Comparison of ENCODE assay signal across 8 cellular contexts in the genomic region with DNA sequence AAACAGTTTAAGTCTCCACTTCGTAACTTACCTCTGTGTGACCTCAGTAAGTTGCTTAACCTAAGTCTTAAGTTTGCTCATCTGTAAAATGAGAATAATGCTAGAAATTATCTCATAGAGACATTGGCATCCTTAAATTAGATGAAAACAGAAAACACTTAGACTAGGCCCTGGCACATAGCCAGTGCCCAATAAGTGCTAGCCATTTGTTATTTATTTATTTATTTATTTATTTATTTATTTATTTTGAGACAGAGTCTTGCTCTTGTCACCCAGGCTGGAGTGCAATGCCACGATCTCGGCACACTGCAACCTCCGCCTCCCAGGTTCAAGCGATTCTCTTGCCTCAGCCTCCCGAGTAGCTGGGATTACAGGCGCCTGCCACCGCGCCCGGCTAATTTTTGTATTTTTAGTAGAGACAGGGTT. TPM values are rescaled to one million over a fixed set of nuclear protein-coding genes. Genes with fewer than 3 reads are reported as not detected.
DNase-seq lines count a peak whose midpoint lies in the region; ATAC-seq and TF ChIP-seq lines count a peak whose summit lies in the region.
"Not testable (repeated sequence)": the region's sequence is repeated elsewhere in the genome, so short reads cannot be mapped to it uniquely, and the experiment has no call there.

No MANE protein-coding gene starts in this region.

- H3K9me3 ChIP-seq in CD4-positive, alpha-beta T cell (ENCODE audit: control insufficient read depth, low read length); mammary epithelial cell (replicated peaks; ENCODE audit: insufficient read depth, low read length); muscle layer of duodenum (ENCODE audit: control insufficient read depth in 1 of 2, low read length in 2 of 2); sigmoid colon; thymus (ENCODE audit: control insufficient read depth): not testable (repeated sequence)

- dilution Hi-C loops in mammary epithelial cell (cut with HindIII; ENCODE audit: low sequenced_read_pairs): not testable (repeated sequence)

- H3K4me2 ChIP-seq in mammary epithelial cell (ENCODE audit: insufficient read depth, low read depth, low read length): peak overlapping the region; percentile 94

- not testable (repeated sequence) for TF ChIP-seq EP300 in sigmoid colon (IDR thresholded peaks at IDR 0.05)

- in situ Hi-C loops in mammary epithelial cell (cut with MboI; ENCODE audit: low sequenced_read_pairs in 2 of 2): not testable (repeated sequence)

- H3K4me1 ChIP-seq in mammary epithelial cell (ENCODE audit: insufficient read depth, low read length) (peaks cover 64% of the 10 kb centered on the region), muscle layer of duodenum (ENCODE audit: control insufficient read depth in 1 of 2, insufficient read depth in 2 of 2, low read length in 2 of 2) (peaks cover 47 to 65% of the 10 kb centered on the region in 2 donors), sigmoid colon (peaks cover 0 to 80% (median 76%) of the 10 kb centered on the region in 4 donors), thymus (ENCODE audit: control insufficient read depth, insufficient read depth, low read length) (peaks cover 42% of the 10 kb centered on the region)

- H2AFZ ChIP-seq in mammary epithelial cell (ENCODE audit: low read depth, low read length): not testable (repeated sequence)

- not testable (repeated sequence) for H4K20me1 ChIP-seq in mammary epithelial cell (ENCODE audit: insufficient read depth, low read length)

- peak overlapping the region; percentile 96 for H3K27ac ChIP-seq in CD4-positive, alpha-beta T cell (ENCODE audit: low read depth, low read length)
- H3K27ac ChIP-seq in RWPE1 (peak overlapping the region; percentile 96), muscle layer of duodenum (ENCODE audit: low read length) (peak overlapping the region; percentile 70), sigmoid colon (peak overlapping the region; percentile 98 to 100 (median 100)), thymus (ENCODE audit: low read depth) (peak overlapping the region; percentile 25)
- not testable (repeated sequence) for H3K27ac ChIP-seq in mammary epithelial cell (ENCODE audit: insufficient read depth, low read depth, low read length)

- WGBS in mammary epithelial cell (ENCODE audit: low coverage, missing lambda C conversion rate): 93% methylated on average over 10 of the region's 10 CpGs
- 78 to 90% methylated on average over 10 of the region's 10 CpGs for WGBS in sigmoid colon, 2 donors
- WGBS in thymus: 96% methylated on average over 10 of the region's 10 CpGs

- CTCF ChIA-PET in CD4-positive, alpha-beta T cell (lab: Charles Lee): interaction anchor here (6.3 kb wide), 1 partner anchor 9 kb away, joined by 74 read pairs; the partner anchor contains the start of gene TRAPPC3
- CTCF ChIA-PET in RWPE1 (lab: Yijun Ruan, JAX): interaction anchor here (0.7 to 1.7 kb wide), 3 partner anchors 9 to 132 kb away, joined by 3 to 4 read pairs (median 3); partner anchors contain the start of gene TRAPPC3
- CTCF ChIA-PET in mammary epithelial cell (lab: Charles Lee; ENCODE audit: low non-redundant PET): not testable (repeated sequence)

- POLR2A ChIA-PET in CD4-positive, alpha-beta T cell (lab: Charles Lee): interaction anchor here (0.5 to 5.5 kb wide), 4 partner anchors 8 to 60 kb away, joined by 3 to 194 read pairs (median 24); partner anchors contain the start of gene TRAPPC3
- POLR2A ChIA-PET in RWPE1 (lab: Yijun Ruan, JAX; ENCODE audit: low non-redundant PET): not testable (repeated sequence)

- peak overlapping the region; percentile 97 for H3K27ac Mint-ChIP-seq in CD4-positive, alpha-beta T cell
- peak overlapping the region; percentile 98 for H3K27ac Mint-ChIP-seq in activated T-helper 17 cell treated with anti-CD3 and anti-CD28 coated beads, Interleukin-2, amount 50 U/mL, for 72 hours

- peaks cover 75% of the 10 kb centered on the region for H3K4me1 Mint-ChIP-seq in CD4-positive, alpha-beta T cell (ENCODE audit: low read depth)
- H3K4me1 Mint-ChIP-seq in activated T-helper 17 cell treated with anti-CD3 and anti-CD28 coated beads, Interleukin-2, amount 50 U/mL, for 72 hours: peaks cover 39% of the 10 kb centered on the region

- H3K27me3 ChIP-seq in CD4-positive, alpha-beta T cell (ENCODE audit: control insufficient read depth, insufficient read depth, low read length); mammary epithelial cell (ENCODE audit: insufficient read depth, low read length); muscle layer of duodenum (ENCODE audit: low read depth, low read length); sigmoid colon; thymus (ENCODE audit: control insufficient read depth, insufficient read depth): not testable (repeated sequence)

- not testable (repeated sequence) for H3K36me3 ChIP-seq in mammary epithelial cell (ENCODE audit: insufficient read depth, low read length); muscle layer of duodenum (ENCODE audit: control insufficient read depth in 1 of 2, insufficient read depth in 2 of 2, low read length in 2 of 2); sigmoid colon; thymus (ENCODE audit: control insufficient read depth, insufficient read depth)

- intact Hi-C loops in CD4-positive, alpha-beta T cell (cut with DNase I, micrococcal nuclease); mammary epithelial cell (cut with micrococcal nuclease); sigmoid colon (cut with DNase I): not testable (repeated sequence)

- peaks cover 87% of the 10 kb centered on the region for H3K79me2 ChIP-seq in mammary epithelial cell (ENCODE audit: insufficient read depth, low read length)

- H3K27me3 Mint-ChIP-seq in CD4-positive, alpha-beta T cell; activated T-helper 17 cell treated with anti-CD3 and anti-CD28 coated beads, Interleukin-2, amount 50 U/mL, for 72 hours: not testable (repeated sequence)

- DNase-seq in CD4-positive, alpha-beta T cell; RWPE1 (ENCODE audit: low spot score); mammary epithelial cell; fibroblast of villous mesenchyme (ENCODE audit: low read depth); sigmoid colon: not testable (repeated sequence)

- H3K4me3 Mint-ChIP-seq in CD4-positive, alpha-beta T cell: peak overlapping the region; percentile 94
- peak overlapping the region; percentile 95 for H3K4me3 Mint-ChIP-seq in activated T-helper 17 cell treated with anti-CD3 and anti-CD28 coated beads, Interleukin-2, amount 50 U/mL, for 72 hours

- peak overlapping the region; percentile 29 for H3K9ac ChIP-seq in mammary epithelial cell (ENCODE audit: insufficient read depth, low read length)

- not testable (repeated sequence) for TF ChIP-seq POLR2A in sigmoid colon (IDR thresholded peaks at IDR 0.05)

- H3K9me3 Mint-ChIP-seq in CD4-positive, alpha-beta T cell; activated T-helper 17 cell treated with anti-CD3 and anti-CD28 coated beads, Interleukin-2, amount 50 U/mL, for 72 hours: not testable (repeated sequence)

- H3K4me3 ChIP-seq in mammary epithelial cell (replicated peaks in 1 of 3; ENCODE audit: insufficient read depth in 1 of 3, low read depth in 2 of 3, low read length in 3 of 3) (peak overlapping the region in 1 of 3 experiments; percentile 84), fibroblast of villous mesenchyme (ENCODE audit: low read depth, low read length) (peak overlapping the region; percentile 97), muscle layer of duodenum (ENCODE audit: low read depth in 1 of 2, low read length in 2 of 2) (peak overlapping the region; percentile 72 to 83), sigmoid colon (peak overlapping the region in 2 of 4 donors; percentile 98 to 99)
- not testable (repeated sequence) for H3K4me3 ChIP-seq in thymus (ENCODE audit: low read length)

- ATAC-seq in CD4-positive, alpha-beta T cell (ENCODE audit: poor library complexity); activated T-helper 17 cell treated with anti-CD3 and anti-CD28 coated beads, Interleukin-2, amount 50 U/mL, for 72 hours (replicated peaks): not testable (repeated sequence)

- not testable (repeated sequence) for BruUV-seq in mammary epithelial cell (replicated peaks; lab: Mats Ljungman, UMichigan)

- TF ChIP-seq CTCF in CD4-positive, alpha-beta T cell (IDR thresholded peaks at IDR 0.05); RWPE1 (conservative IDR thresholded peaks at IDR 0.05; ENCODE audit: low read depth); mammary epithelial cell (conservative IDR thresholded peaks at IDR 0.05 in 1 of 2, IDR thresholded peaks at IDR 0.05 in 1 of 2; ENCODE audit: extremely low read depth in 1 of 2, insufficient read depth in 1 of 2, low read depth in 1 of 2, low read length in 2 of 2); fibroblast of villous mesenchyme (IDR thresholded peaks at IDR 0.05; ENCODE audit: insufficient read depth, low read depth, low read length); sigmoid colon (IDR thresholded peaks at IDR 0.05): not testable (repeated sequence)

- H3K36me3 Mint-ChIP-seq in CD4-positive, alpha-beta T cell (ENCODE audit: low read depth): peaks cover 39% of the 10 kb centered on the region
- H3K36me3 Mint-ChIP-seq in activated T-helper 17 cell treated with anti-CD3 and anti-CD28 coated beads, Interleukin-2, amount 50 U/mL, for 72 hours (ENCODE audit: low read depth): peaks cover 47% of the 10 kb centered on the region

RNA-seq across cellular contexts. Expression of gene MAP7D1, which starts 2.9 kb away (rescaled TPM):
- total RNA-seq in CD4-positive, alpha-beta T cell: 100 to 1,000 TPM; 156 to 163 TPM
- 100 to 1,000 TPM in 1 of 2 donors, 10 to 100 TPM in 1; 97.9 to 164 TPM for total RNA-seq in activated T-helper 17 cell treated with anti-CD3 and anti-CD28 coated beads, Interleukin-2, amount 50 U/mL, for 72 hours
- 100 to 1,000 TPM in 1 of 2 donors, 10 to 100 TPM in 1; 99.4 to 331 TPM for total RNA-seq in mammary epithelial cell
- 129 TPM for polyA plus RNA-seq in mammary epithelial cell
- polyA minus RNA-seq in mammary epithelial cell: 116 TPM
- total RNA-seq in fibroblast of villous mesenchyme: 142 and 187 TPM in 2 replicates
- 100 to 1,000 TPM; 104 to 226 (median 129) TPM for total RNA-seq in sigmoid colon
- 10 to 100 TPM; 31.8 to 60.9 (median 57.1) TPM for polyA plus RNA-seq in sigmoid colon
- 68.6 TPM for polyA plus RNA-seq in thymus

RNA-seq across cellular contexts. Expression of gene TRAPPC3, which starts 9.6 kb away (rescaled TPM):
- 10 to 100 TPM; 18.4 to 21.3 TPM for total RNA-seq in CD4-positive, alpha-beta T cell
- total RNA-seq in activated T-helper 17 cell treated with anti-CD3 and anti-CD28 coated beads, Interleukin-2, amount 50 U/mL, for 72 hours: 10 to 100 TPM; 47.8 to 72.6 TPM
- total RNA-seq in mammary epithelial cell: 10 to 100 TPM; 73.2 to 96.5 TPM
- polyA plus RNA-seq in mammary epithelial cell: 107 TPM
- 41.7 TPM for polyA minus RNA-seq in mammary epithelial cell
- total RNA-seq in fibroblast of villous mesenchyme: 94.6 and 102 TPM in 2 replicates
- total RNA-seq in sigmoid colon: 100 to 1,000 TPM; 108 to 177 (median 129) TPM
- 100 to 1,000 TPM in 1 of 3 donors, 10 to 100 TPM in 2; 75.1 to 102 (median 80.9) TPM for polyA plus RNA-seq in sigmoid colon
- polyA plus RNA-seq in thymus: 73.6 TPM

RNA-seq across cellular contexts. Expression of gene COL8A2, which starts 33.8 kb away (rescaled TPM):
- under 1 TPM; 0.05 to 0.06 TPM for total RNA-seq in CD4-positive, alpha-beta T cell
- under 1 TPM in 1 of 2 donors, not detected in 1; 0.08 TPM for total RNA-seq in activated T-helper 17 cell treated with anti-CD3 and anti-CD28 coated beads, Interleukin-2, amount 50 U/mL, for 72 hours
- total RNA-seq in mammary epithelial cell (10 to 100 TPM in 1 of 2 donors, under 1 TPM in 1; 0.94 to 13.3 TPM), fibroblast of villous mesenchyme (4.7 and 6.8 TPM in 2 replicates), sigmoid colon (10 to 100 TPM in 1 of 4 donors, 1 to 10 TPM in 3; 1.8 to 13.0 (median 4.3) TPM)
- polyA plus RNA-seq in mammary epithelial cell (0.28 TPM), sigmoid colon (1 to 10 TPM in 2 of 3 donors, under 1 TPM in 1; 0.60 to 3.2 (median 2.4) TPM), thymus (6.7 TPM)
- not detected for polyA minus RNA-seq in mammary epithelial cell
